ENCODE assay signal across 8 cellular contexts in the genomic region with DNA sequence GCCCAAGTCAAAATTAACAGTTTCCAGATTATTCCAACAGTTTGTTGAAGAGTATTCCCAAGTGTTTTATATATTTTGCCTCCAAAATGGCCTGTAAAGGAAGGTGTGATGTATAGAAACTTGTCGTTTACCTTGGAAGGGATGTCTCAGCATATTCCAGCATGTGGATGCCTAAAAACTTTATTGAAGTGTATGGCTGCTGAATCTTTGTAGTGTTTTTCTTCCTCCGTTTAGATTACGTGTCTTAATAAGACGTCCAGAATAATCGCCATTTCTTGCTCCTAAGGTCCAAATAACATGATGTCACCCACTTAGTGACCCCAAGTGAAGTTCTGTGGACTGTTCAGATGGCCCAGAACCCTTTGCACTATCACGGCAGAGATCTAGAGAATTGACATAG. TPM values are rescaled to one million over a fixed set of nuclear protein-coding genes. Genes with fewer than 3 reads are reported as not detected.
"Had no signal": no experiment of that assay in that cellular context is flagged by ENCODE, and none has a peak within 500 bp of the region (broad histone marks: within the 10 kb centered on the region; RNA-seq: fewer than 3 reads in every experiment).

No MANE protein-coding gene starts in this region.

- H3K27me3 Mint-ChIP-seq: IgD-negative memory B cell had no signal

- H3K4me1 Mint-ChIP-seq: IgD-negative memory B cell had no signal

- H3K4me3 Mint-ChIP-seq: IgD-negative memory B cell had no signal

- FAIRE-seq: HTR-8/SVneo had no signal

- H3K9me3 Mint-ChIP-seq: IgD-negative memory B cell had no signal

- H3K4me2 ChIP-seq: KMS-11 had no signal

- H3K36me3 Mint-ChIP-seq: IgD-negative memory B cell had no signal

- H3K27ac ChIP-seq: HL-60, KMS-11 had no signal

- H3K27ac Mint-ChIP-seq: IgD-negative memory B cell had no signal

- DNase-seq: IMR-90, KBM-7, KG1 had no signal

- H3K9ac ChIP-seq: KMS-11 had no signal

RNA-seq across cellular contexts. Expression of gene STX11, which starts 37.0 kb away (rescaled TPM):
- total RNA-seq: HT-29 had no signal
